15 cellular contexts compared by ENCODE assay signal in the genomic region with DNA sequence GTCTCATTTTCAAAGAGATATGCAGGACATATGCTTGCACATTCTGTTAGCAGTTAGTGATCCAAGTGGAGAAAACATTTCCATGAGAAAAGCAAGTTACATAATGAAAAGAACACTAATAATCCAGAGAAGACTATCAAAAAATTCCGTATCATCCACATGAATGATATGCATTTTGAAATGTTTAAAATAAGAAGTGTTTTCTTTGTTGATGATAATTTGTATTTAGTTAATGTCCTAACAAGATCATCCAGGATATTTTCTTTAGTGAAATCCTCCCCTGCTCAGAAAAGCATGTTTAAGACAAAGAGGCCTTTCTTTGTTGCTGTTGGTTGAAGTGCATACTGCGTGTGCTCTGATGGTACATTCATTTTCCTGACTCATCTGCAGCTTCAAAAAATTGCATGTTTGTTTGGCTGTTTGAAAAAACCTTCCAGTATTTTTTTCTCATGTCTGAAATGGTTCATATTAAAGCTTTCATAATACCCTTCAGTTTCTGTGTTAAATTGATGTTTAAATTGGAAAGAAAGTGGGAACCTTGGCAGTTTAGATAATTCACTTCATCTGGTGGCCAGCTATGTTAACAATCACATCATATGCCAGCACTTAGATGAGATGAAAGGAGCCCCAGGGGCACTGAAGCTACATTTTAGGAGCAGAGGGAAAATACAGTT.
DNase-seq lines count a peak whose midpoint lies in the region; ATAC-seq lines count a peak whose summit lies in the region.
"Had no signal": no experiment of that assay in that cellular context is flagged by ENCODE, and none has a peak within 500 bp of the region (broad histone marks: within the 10 kb centered on the region; RNA-seq: fewer than 3 reads in every experiment).

No MANE protein-coding gene starts in this region.

- no peaks in the 10 kb centered on the region; the same call in 1 of the 2 replicates for H3K9me2 ChIP-seq in GM23248 (ENCODE audit: insufficient read depth)

- H3K9ac ChIP-seq in GM23248 = 0 out of 2 replicates have a peak overlapping the region, but pooled peaks have one; percentile 8

- no peak for ATAC-seq in GM19351 (IDR thresholded peaks at IDR 0.05; ENCODE audit: unreplicated experiment)
- ATAC-seq: HepG2 had no signal

- peaks cover 46% of the 10 kb centered on the region for H3K4me1 ChIP-seq in GM23248 (ENCODE audit: insufficient read depth)

- peaks cover 41% of the 10 kb centered on the region for H3F3A ChIP-seq in GM23248 (ENCODE audit: insufficient read depth)

- no peak overlapping the region for H3K4me3 ChIP-seq in GM23248
- H3K4me3 ChIP-seq: thyroid gland had no signal

- H3K27ac ChIP-seq in GM23248 = peak overlapping the region; percentile 54
- H3K27ac ChIP-seq in epithelial cell of prostate = peak overlapping the region; percentile 51
- H3K27ac ChIP-seq: thyroid gland had no signal

- no peaks in the 10 kb centered on the region for H4K20me1 ChIP-seq in GM23248 (ENCODE audit: insufficient read depth)

- peak; percentile 64 for DNase-seq in GM23248
- DNase-seq in NCI-H69 (lab: John Stamatoyannopoulos, UW) = peak; percentile 39
- no peak for DNase-seq in epithelial cell of prostate (ENCODE audit: low read depth, low spot score)
- peak; percentile 56 for DNase-seq in non-pigmented ciliary epithelial cell (ENCODE audit: low read depth)
- DNase-seq in activated gamma-delta T cell (lab: John Stamatoyannopoulos, UW) = no peak
- no peak for DNase-seq in NK-92 (lab: John Stamatoyannopoulos, UW; ENCODE audit: unreplicated experiment)
- DNase-seq in GF-D8 (lab: John Stamatoyannopoulos, UW) = no peak
- DNase-seq: activated CD4-positive, alpha-beta T cell treated with anti-CD3 and anti-CD28 coated beads, Interleukin-2, amount 10 ng/mL, durations not matched to agents 7 days and 5 days; activated naive CD4-positive, alpha-beta T cell treated with anti-CD3 and anti-CD28 coated beads for 36 hours; DMS 273 treated with DMSO at 0.1 percent for 48 hours; left cardiac atrium; posterior cingulate gyrus had no signal

- H3K9me3 ChIP-seq in GM23248 (ENCODE audit: low read depth) = peaks cover 6% of the 10 kb centered on the region
- H3K9me3 ChIP-seq: thyroid gland had no signal

- no peaks in the 10 kb centered on the region for H3K79me2 ChIP-seq in GM23248 (ENCODE audit: insufficient read depth)

- in situ Hi-C loops in GM23248 (cut with MboI) = no loop called here

- 57 to 58% methylated on average over 2 of the region's 2 CpGs for WGBS in GM23248 (ENCODE audit: low coverage in 1 of 2, low lambda C conversion rate in 2 of 2, missing lambda C conversion rate in 2 of 2), 2 experiments

- H3K4me2 ChIP-seq in GM23248 (ENCODE audit: unreplicated experiment) = peak overlapping the region; percentile 50

- H3K36me3 ChIP-seq in GM23248 (ENCODE audit: low read depth) = no peaks in the 10 kb centered on the region
- H3K36me3 ChIP-seq: thyroid gland had no signal

- H2AFZ ChIP-seq in GM23248 = no peak overlapping the region

- no peaks in the 10 kb centered on the region for H3K27me3 ChIP-seq in GM23248 (replicated peaks; ENCODE audit: insufficient read depth)
- H3K27me3 ChIP-seq: thyroid gland had no signal

Comparison
In these comparisons a context has a peak if more than half of its experiments do, and no peak if none do; other contexts are left out.
1. DNase-seq: peak in GM23248 (single experiment), NCI-H69 (single experiment) and non-pigmented ciliary epithelial cell (single experiment); none in epithelial cell of prostate (single experiment), activated gamma-delta T cell (single experiment), NK-92 (single experiment) and GF-D8 (single experiment).